Comparison of ENCODE assay signal across 7 cellular contexts in genomic region chr13:37059848-37060192, GRCh38. TPM values are rescaled to one million over a fixed set of nuclear protein-coding genes. Genes with fewer than 3 reads are reported as not detected.
DNase-seq lines count a peak whose midpoint lies in the region; ATAC-seq and TF ChIP-seq lines count a peak whose summit lies in the region.

No MANE protein-coding gene starts in this region.

- H2AK5ac ChIP-seq in mesenchymal stem cell (ENCODE audit: low read length, severe bottlenecking): no peak overlapping the region

- H2AFZ ChIP-seq in mesenchymal stem cell (ENCODE audit: low read depth, low read length): no peak overlapping the region

- peak overlapping the region; percentile 28 for H4K8ac ChIP-seq in mesenchymal stem cell (ENCODE audit: low read length)

- intact Hi-C loops in ascending aorta (cut with DNase I): loop anchor here (1.0 to 5.0 kb wide), 2 partner anchors 60 to 1292 kb away; partner anchors contain the start of gene EXOSC8

- H3K27ac ChIP-seq in ascending aorta (peak overlapping the region; percentile 89), mesenchymal stem cell (ENCODE audit: low read length, poor library complexity, severe bottlenecking) (peak overlapping the region; percentile 21)

- DNase-seq in ascending aorta (ENCODE audit: low spot score in 2 of 2): no peak
- DNase-seq in mesenchymal stem cell: no peak
- no peak for DNase-seq in NCI-H345 (lab: John Stamatoyannopoulos, UW)
- DNase-seq in HCEC 1CT: no peak
- no peak for DNase-seq in NAMALWA (ENCODE audit: low spot score)

- no peak overlapping the region for H3K4ac ChIP-seq in mesenchymal stem cell (ENCODE audit: low read depth in 1 of 2, low read length in 2 of 2)

- H3K23ac ChIP-seq in mesenchymal stem cell (ENCODE audit: low read length in 2 of 2): no peak overlapping the region

- 46% methylated on average over 6 of the region's 10 CpGs for WGBS in mesenchymal stem cell

- H3K9me3 ChIP-seq in ascending aorta (no peaks in the 10 kb centered on the region), mesenchymal stem cell (ENCODE audit: control insufficient read depth, low read length) (no peaks in the 10 kb centered on the region)

- no peaks in the 10 kb centered on the region for H3K79me1 ChIP-seq in mesenchymal stem cell (replicated peaks; ENCODE audit: low read length, poor library complexity, severe bottlenecking)

- peak; percentile 32 for ATAC-seq in GM19023 (IDR thresholded peaks at IDR 0.05; ENCODE audit: unreplicated experiment)
- peak; percentile 23 for ATAC-seq in HG03060 (IDR thresholded peaks at IDR 0.05; ENCODE audit: low read depth, unreplicated experiment)

- no peak overlapping the region for H3K14ac ChIP-seq in mesenchymal stem cell (ENCODE audit: low read length in 2 of 2)

- H3K4me2 ChIP-seq in mesenchymal stem cell (ENCODE audit: low read length, poor library complexity, severe bottlenecking): peak overlapping the region; percentile 52

- no peak overlapping the region for H4K91ac ChIP-seq in mesenchymal stem cell (ENCODE audit: low read length)

- peaks cover 7 to 9% of the 10 kb centered on the region in 2 donors for H3K4me1 ChIP-seq in ascending aorta
- peaks cover 8% of the 10 kb centered on the region for H3K4me1 ChIP-seq in mesenchymal stem cell (ENCODE audit: control insufficient read depth, insufficient read depth, low read depth, low read length)

- no peak overlapping the region for H2BK5ac ChIP-seq in mesenchymal stem cell (ENCODE audit: low read depth, low read length, poor library complexity, severe bottlenecking)

- no peak overlapping the region for H2BK12ac ChIP-seq in mesenchymal stem cell (ENCODE audit: low read length in 2 of 2)

- H3K27me3 ChIP-seq in ascending aorta (no peaks in the 10 kb centered on the region), mesenchymal stem cell (ENCODE audit: control insufficient read depth in 1 of 2, insufficient read depth in 1 of 2, low read length in 2 of 2) (no peaks in the 10 kb centered on the region)

- no peak overlapping the region for H2BK120ac ChIP-seq in mesenchymal stem cell (ENCODE audit: low read depth, low read length)

- H3K9ac ChIP-seq in mesenchymal stem cell (ENCODE audit: low read length): peak overlapping the region; percentile 95

- H3K36me3 ChIP-seq in ascending aorta: no peaks in the 10 kb centered on the region
- peaks cover 4 to 5% of the 10 kb centered on the region in 2 experiments for H3K36me3 ChIP-seq in mesenchymal stem cell (ENCODE audit: control insufficient read depth in 1 of 2, insufficient read depth in 2 of 2, low read depth in 1 of 2, low read length in 2 of 2)

- H3K4me3 ChIP-seq in ascending aorta: peak overlapping the region; percentile 70 to 85
- peak overlapping the region; percentile 98 to 99 for H3K4me3 ChIP-seq in mesenchymal stem cell (ENCODE audit: insufficient read depth in 1 of 2, low read depth in 1 of 2, low read length in 2 of 2)

- TF ChIP-seq CTCF in ascending aorta (IDR thresholded peaks at IDR 0.05): no peak

- H2BK15ac ChIP-seq in mesenchymal stem cell (ENCODE audit: low read depth, poor library complexity, severe bottlenecking): no peak overlapping the region

- no peak overlapping the region for H3K18ac ChIP-seq in mesenchymal stem cell (ENCODE audit: low read depth in 1 of 2, low read length in 2 of 2)

RNA-seq across cellular contexts. Expression of gene SUPT20H, which starts 0.3 kb away (rescaled TPM):
- 9.9 TPM for total RNA-seq in ascending aorta
- polyA plus RNA-seq in mesenchymal stem cell (2013, experiment 1 of 2): 79.0 TPM
- polyA plus RNA-seq in mesenchymal stem cell (2013, experiment 2 of 2): 78.2 TPM

RNA-seq across cellular contexts. Expression of gene CSNK1A1L, which starts 45.6 kb away (rescaled TPM):
- total RNA-seq in ascending aorta: not detected
- polyA plus RNA-seq in mesenchymal stem cell (2013, experiment 1 of 2): not detected
- polyA plus RNA-seq in mesenchymal stem cell (2013, experiment 2 of 2): not detected

RNA-seq across cellular contexts. Expression of gene EXOSC8, which starts 59.2 kb away (rescaled TPM):
- 16.8 TPM for total RNA-seq in ascending aorta
- 29.6 TPM for polyA plus RNA-seq in mesenchymal stem cell (2013, experiment 1 of 2)
- polyA plus RNA-seq in mesenchymal stem cell (2013, experiment 2 of 2): 31.5 TPM
